Comparison of ENCODE assay signal across 10 cellular contexts in genomic region chr1:1421147-1421906, GRCh38.
DNase-seq lines count a peak whose midpoint lies in the region; ATAC-seq and TF ChIP-seq lines count a peak whose summit lies in the region.
"Had no signal": no experiment of that assay in that cellular context is flagged by ENCODE, and none has a peak within 500 bp of the region (broad histone marks: within the 10 kb centered on the region; RNA-seq: fewer than 3 reads in every experiment).

Gene ANKRD65 (minus strand): TSS chr1:1421276. CDS start chr1:1421005, 271 bp downstream.

- ATAC-seq in HG03439 (IDR thresholded peaks at IDR 0.05; ENCODE audit: unreplicated experiment): no peak

- peak within 1 kb of the TSS in 1 of 10 experiments; percentile 7; a peak in 1 of 20 replicates for H3K4me3 ChIP-seq in BLaER1 treated with 17β-estradiol and CSF1 and Interleukin-3, amounts not matched to agents 10 nM and 100 nM

- H3K4me3 Mint-ChIP-seq in dendritic cell treated with granulocyte-macrophage colony-stimulating factor and Interleukin-4, amounts not matched to agents 40 ng/mL and 50 ng/mL, for 4 days: peak within 1 kb of the TSS; percentile 27
- H3K4me3 Mint-ChIP-seq in nephron: peak within 1 kb of the TSS; percentile 43 to 62 (median 55)
- H3K4me3 Mint-ChIP-seq: activated naive CD4-positive, alpha-beta T cell treated with anti-CD3 and anti-CD28 coated beads, Interleukin-2, amount 10 ng/mL, durations not matched to agents 7 days and 5 days had no signal

- no peaks in the 10 kb centered on the region for H3K36me3 Mint-ChIP-seq in dendritic cell treated with granulocyte-macrophage colony-stimulating factor and Interleukin-4, amounts not matched to agents 40 ng/mL and 50 ng/mL, for 4 days (ENCODE audit: low read depth)
- H3K36me3 Mint-ChIP-seq in nephron (ENCODE audit: low read depth): no peaks in the 10 kb centered on the region
- H3K36me3 Mint-ChIP-seq: activated naive CD4-positive, alpha-beta T cell treated with anti-CD3 and anti-CD28 coated beads, Interleukin-2, amount 10 ng/mL, durations not matched to agents 7 days and 5 days had no signal

- no peaks in the 10 kb centered on the region for H3K36me3 ChIP-seq in BLaER1 treated with 17β-estradiol and CSF1 and Interleukin-3, amounts not matched to agents 10 nM and 100 nM

- no peak for TF ChIP-seq CTCF in nephron (IDR thresholded peaks at IDR 0.05; ENCODE audit: unreplicated experiment in 3 of 3)

- H3K27me3 ChIP-seq in BLaER1 treated with 17β-estradiol and CSF1 and Interleukin-3, amounts not matched to agents 10 nM and 100 nM: peaks cover 0 to 7% (median 0%) of the 10 kb centered on the region in 11 experiments; a peak in 5 of 22 replicates

- H3K4me1 ChIP-seq in BLaER1 treated with 17β-estradiol and CSF1 and Interleukin-3, amounts not matched to agents 10 nM and 100 nM: peaks cover 19 to 70% (median 55%) of the 10 kb centered on the region in 10 experiments

- peaks cover 5% of the 10 kb centered on the region for H3K4me1 Mint-ChIP-seq in dendritic cell treated with granulocyte-macrophage colony-stimulating factor and Interleukin-4, amounts not matched to agents 40 ng/mL and 50 ng/mL, for 4 days (ENCODE audit: low read depth)
- peaks cover 15% of the 10 kb centered on the region for H3K4me1 Mint-ChIP-seq in nephron

- no peaks in the 10 kb centered on the region for H3K9me3 Mint-ChIP-seq in dendritic cell treated with granulocyte-macrophage colony-stimulating factor and Interleukin-4, amounts not matched to agents 40 ng/mL and 50 ng/mL, for 4 days
- no peaks in the 10 kb centered on the region for H3K9me3 Mint-ChIP-seq in nephron
- H3K9me3 Mint-ChIP-seq: activated naive CD4-positive, alpha-beta T cell treated with anti-CD3 and anti-CD28 coated beads, Interleukin-2, amount 10 ng/mL, durations not matched to agents 7 days and 5 days had no signal

- peak within 1 kb of the TSS; percentile 24 for H3K27ac Mint-ChIP-seq in dendritic cell treated with granulocyte-macrophage colony-stimulating factor and Interleukin-4, amounts not matched to agents 40 ng/mL and 50 ng/mL, for 4 days
- peak within 1 kb of the TSS; percentile 47 to 77 (median 76) for H3K27ac Mint-ChIP-seq in nephron
- H3K27ac Mint-ChIP-seq: activated naive CD4-positive, alpha-beta T cell treated with anti-CD3 and anti-CD28 coated beads, Interleukin-2, amount 10 ng/mL, durations not matched to agents 7 days and 5 days had no signal

- no peaks in the 10 kb centered on the region for H3K9me3 ChIP-seq in BLaER1 treated with 17β-estradiol and CSF1 and Interleukin-3, amounts not matched to agents 10 nM and 100 nM (replicated peaks in 1 of 11)

- peak within 1 kb of the TSS in 8 of 11 experiments; percentile 34 to 75 (median 58); a peak in 16 of 22 replicates for H3K27ac ChIP-seq in BLaER1 treated with 17β-estradiol and CSF1 and Interleukin-3, amounts not matched to agents 10 nM and 100 nM

- no peaks in the 10 kb centered on the region; a peak in 1 of 22 replicates for H4K20me1 ChIP-seq in BLaER1 treated with 17β-estradiol and CSF1 and Interleukin-3, amounts not matched to agents 10 nM and 100 nM

- intact Hi-C loops in dendritic cell treated with granulocyte-macrophage colony-stimulating factor and Interleukin-4, amounts not matched to agents 40 ng/mL and 50 ng/mL, for 4 days (cut with micrococcal nuclease): no loop called here

- peak; percentile 48 for DNase-seq in NCI-H1694 (lab: John Stamatoyannopoulos, UW)
- DNase-seq in activated naive CD4-positive, alpha-beta T cell treated with anti-CD3 and anti-CD28 coated beads, Interleukin-2, amount 50 U/mL, for 16 hours: no peak
- no peak for DNase-seq in GF-D8 (lab: John Stamatoyannopoulos, UW)
- DNase-seq in NCI-H128 (lab: John Stamatoyannopoulos, UW; ENCODE audit: unreplicated experiment): no peak
- DNase-seq: activated naive CD4-positive, alpha-beta T cell treated with anti-CD3 and anti-CD28 coated beads, Interleukin-2, amount 10 ng/mL, durations not matched to agents 7 days and 5 days; NCI-H2107 had no signal

- peak within 1 kb of the TSS in 10 of 11 experiments; percentile 9 to 73 (median 50); a peak in 17 of 22 replicates for H3K9ac ChIP-seq in BLaER1 treated with 17β-estradiol and CSF1 and Interleukin-3, amounts not matched to agents 10 nM and 100 nM

- H3K27me3 Mint-ChIP-seq in dendritic cell treated with granulocyte-macrophage colony-stimulating factor and Interleukin-4, amounts not matched to agents 40 ng/mL and 50 ng/mL, for 4 days: peaks cover 56% of the 10 kb centered on the region
- no peaks in the 10 kb centered on the region for H3K27me3 Mint-ChIP-seq in nephron (ENCODE audit: low read depth)

- H3K4me2 ChIP-seq in BLaER1 treated with 17β-estradiol and CSF1 and Interleukin-3, amounts not matched to agents 10 nM and 100 nM: peak within 1 kb of the TSS; percentile 38 to 90 (median 82); a peak in 21 of 22 replicates
